8 cellular contexts compared by ENCODE assay signal in the genomic region with DNA sequence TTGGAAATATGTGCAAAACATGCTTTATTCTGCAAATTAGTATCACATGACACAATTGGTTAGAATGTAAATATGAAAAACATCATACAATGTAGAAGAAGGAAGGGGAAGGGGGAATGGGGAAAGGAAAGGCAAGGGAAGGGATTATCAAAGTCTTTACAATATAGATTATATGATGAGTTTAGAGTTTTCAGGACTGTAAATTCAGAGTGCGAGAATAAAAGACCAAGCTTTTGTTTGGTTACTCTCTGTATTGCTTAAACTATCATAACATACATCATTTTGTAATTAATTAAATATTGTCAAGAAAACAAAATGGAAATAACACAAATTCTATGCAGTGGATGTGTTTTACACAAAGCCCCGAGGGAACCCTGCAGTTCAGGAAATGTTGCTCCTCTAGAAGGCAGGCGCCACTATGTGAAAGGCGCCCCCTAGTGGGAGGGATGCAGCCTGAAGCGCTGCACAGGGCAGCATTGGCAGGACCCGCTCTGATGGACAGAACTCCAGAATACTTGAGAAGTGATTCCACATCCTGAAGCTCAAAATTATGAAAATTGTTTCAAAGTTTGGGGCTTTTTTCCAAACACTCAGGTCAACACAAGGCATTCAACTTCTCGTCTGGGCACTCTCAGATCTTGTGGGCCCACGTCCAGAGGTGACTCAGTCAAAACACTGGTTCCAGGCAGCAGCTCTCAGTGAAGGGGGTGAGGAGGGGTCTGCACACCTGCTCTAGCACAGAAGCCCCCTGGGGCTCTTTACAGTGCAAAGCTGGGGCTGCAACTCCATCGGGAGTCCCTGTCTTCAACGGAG. TPM values are rescaled to one million over a fixed set of nuclear protein-coding genes. Genes with fewer than 3 reads are reported as not detected.
DNase-seq lines count a peak whose midpoint lies in the region; ATAC-seq, FAIRE-seq and TF ChIP-seq lines count a peak whose summit lies in the region.

No MANE protein-coding gene starts in this region.

- H3K4me3 Mint-ChIP-seq in endodermal cell: no peak overlapping the region

- TF ChIP-seq CTCF in AG04449 (IDR thresholded peaks at IDR 0.05; ENCODE audit: insufficient read depth, low read length, missing control alignments) (peak; percentile 88), endodermal cell (conservative IDR thresholded peaks at IDR 0.05) (peak; percentile 98), mucosa of descending colon (IDR thresholded peaks at IDR 0.05) (peak; percentile 87)

- no peak overlapping the region for H3K9ac ChIP-seq in endodermal cell (ENCODE audit: extremely low read depth, low read length, poor library complexity, severe bottlenecking)

- POLR2A ChIA-PET in AG04449 (lab: Yijun Ruan, JAX): no interaction called here

- no peaks in the 10 kb centered on the region for H3K9me3 Mint-ChIP-seq in endodermal cell

- no peaks in the 10 kb centered on the region for H3K27me3 ChIP-seq in endodermal cell (ENCODE audit: control insufficient read depth, insufficient read depth, low read length, poor library complexity, severe bottlenecking)

- H3K9me3 ChIP-seq in endodermal cell (ENCODE audit: control insufficient read depth, low read length) (no peaks in the 10 kb centered on the region), mucosa of descending colon (no peaks in the 10 kb centered on the region)

- H3K4me3 ChIP-seq in AG04449 (ENCODE audit: low read depth, low read length) (no peak overlapping the region), endodermal cell (ENCODE audit: low read length) (no peak overlapping the region), mucosa of descending colon (no peak overlapping the region)

- peak; percentile 93 for ATAC-seq in HG03066 (IDR thresholded peaks at IDR 0.05; ENCODE audit: low read depth, unreplicated experiment)
- peak; percentile 92 for ATAC-seq in mucosa of descending colon

- H3K27ac ChIP-seq in endodermal cell (ENCODE audit: low read depth, low read length): no peak overlapping the region

- no peak overlapping the region for H3K27ac Mint-ChIP-seq in endodermal cell

- CTCF ChIA-PET in AG04449 (lab: Yijun Ruan, JAX): interaction anchor here (0.6 to 7.3 kb wide), 49 partner anchors 10 to 673 kb away, joined by 3 to 95 read pairs (median 4); a partner anchor contains a TSS

- peaks cover 3% of the 10 kb centered on the region for H3K4me1 Mint-ChIP-seq in endodermal cell

- H3K36me3 Mint-ChIP-seq in endodermal cell (ENCODE audit: low read depth): no peaks in the 10 kb centered on the region

- 36 to 39% methylated on average over 8 to 9 of the region's 10 CpGs for WGBS in endodermal cell (ENCODE audit: insufficient coverage in 1 of 2, insufficient read length in 1 of 2), 2 experiments

- no peaks in the 10 kb centered on the region for H3K27me3 Mint-ChIP-seq in endodermal cell (ENCODE audit: insufficient read depth)

- peak; percentile 10 for DNase-seq in AG04449 (ENCODE audit: low read depth, low spot score)
- peak; percentile 37 for DNase-seq in GM18507 (ENCODE audit: extremely low spot score, insufficient read length, low read depth)
- DNase-seq in NCI-H748 (lab: John Stamatoyannopoulos, UW; ENCODE audit: unreplicated experiment): peak; percentile 58
- peak; percentile 84 for DNase-seq in activated CD8-positive, alpha-beta memory T cell treated with anti-CD3 and anti-CD28 coated beads for 24 hours
- DNase-seq in endodermal cell: peak; percentile 95
- DNase-seq in mucosa of descending colon: peak; percentile 67 to 92 (median 78)
- DNase-seq in stimulated activated CD8-positive, alpha-beta memory T cell treated with anti-CD3 and anti-CD28 coated beads, Interleukin-4, amount 100 ng/mL, for 24 hours (ENCODE audit: low read depth): peak; percentile 61

- intact Hi-C loops in mucosa of descending colon (cut with DNase I, micrococcal nuclease): no loop called here

- FAIRE-seq in GM18507 (lab: Jason Lieb, UNC): no peak

- no peaks in the 10 kb centered on the region for H3K36me3 ChIP-seq in endodermal cell (ENCODE audit: control insufficient read depth, insufficient read depth, low read length)
- H3K36me3 ChIP-seq in mucosa of descending colon (ENCODE audit: low read depth): no peaks in the 10 kb centered on the region

- H3K4me1 ChIP-seq in endodermal cell (ENCODE audit: control insufficient read depth, insufficient read depth, low read length) (no peaks in the 10 kb centered on the region), mucosa of descending colon (ENCODE audit: low read depth) (no peaks in the 10 kb centered on the region)

RNA-seq across cellular contexts. Expression of a gene that starts 31.6 kb away (rescaled TPM):
- total RNA-seq in endodermal cell (10 to 100 TPM; 31.5 to 31.9 TPM), mucosa of descending colon (10 to 100 TPM; 17.2 to 34.5 (median 26.9) TPM)
- polyA plus RNA-seq in endodermal cell (2013, experiment 1 of 2): 47.5 TPM
- polyA plus RNA-seq in endodermal cell (2013, experiment 2 of 2): 45.7 TPM

Comparison
In these comparisons a context has a peak if more than half of its experiments do, and no peak if none do; other contexts are left out.
1. DNase-seq: peak in every context shown above with its lines; median percentile 95 in endodermal cell; 84 in activated CD8-positive, alpha-beta memory T cell treated with anti-CD3 and anti-CD28 coated beads for 24 hours; 78 in mucosa of descending colon; 61 in stimulated activated CD8-positive, alpha-beta memory T cell treated with anti-CD3 and anti-CD28 coated beads, Interleukin-4, amount 100 ng/mL, for 24 hours; 58 in NCI-H748; 37 in GM18507; 10 in AG04449.